Comparison of ENCODE assay signal across 1 cellular context in the genomic region with DNA sequence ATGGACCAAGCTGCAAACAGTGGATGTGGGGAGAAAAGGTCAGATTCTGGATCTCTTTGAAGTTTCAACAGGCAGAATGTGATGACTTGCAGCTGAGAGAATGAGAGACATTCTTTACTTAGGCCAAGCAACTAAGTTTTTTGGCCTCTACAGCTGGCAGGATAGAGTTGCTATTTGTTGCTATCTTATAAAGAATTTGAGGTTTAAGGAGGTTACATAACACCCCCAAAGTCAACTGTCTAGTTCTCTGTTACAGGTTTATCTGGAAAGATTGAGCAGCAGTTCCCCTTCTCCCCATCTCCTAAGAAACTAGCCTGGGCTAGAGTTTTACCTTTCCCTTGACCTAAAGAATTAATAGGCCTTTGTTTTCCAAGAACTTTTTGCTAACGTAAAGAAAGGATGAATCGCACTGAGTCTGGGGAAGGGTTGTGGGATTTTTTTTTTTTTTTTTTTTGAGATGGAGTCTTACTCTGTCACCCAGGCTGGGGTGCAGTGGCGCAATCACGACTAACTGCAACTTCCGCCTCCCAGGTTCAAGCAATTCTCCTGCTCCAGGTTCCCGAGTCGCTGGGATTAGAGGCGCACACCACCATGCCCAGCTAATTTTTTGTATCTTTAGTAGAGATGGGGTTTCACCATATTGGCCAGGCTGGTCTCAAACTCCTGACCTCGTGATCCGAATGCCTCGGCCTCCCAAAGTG.
TF ChIP-seq lines count a peak whose summit lies in the region.

No MANE protein-coding gene starts in this region.

TF ChIP-seq in IMR-90, 13 proteins besides CTCF, POLR2A, EP300 and RAD21:
- TF ChIP-seq MAFK (IDR thresholded peaks at IDR 0.05; ENCODE audit: low read depth, low read length) = no peak
- no peak for TF ChIP-seq MXI1 (IDR thresholded peaks at IDR 0.05; ENCODE audit: borderline replicate concordance, low read depth, low read length)
- no peak for TF ChIP-seq RFX5 (IDR thresholded peaks at IDR 0.05; ENCODE audit: low read depth, low read length)
- TF ChIP-seq RCOR1 (IDR thresholded peaks at IDR 0.05; ENCODE audit: insufficient replicate concordance, low read length) = no peak
- TF ChIP-seq CEBPB (IDR thresholded peaks at IDR 0.05; ENCODE audit: low read depth, low read length) = no peak
- TF ChIP-seq FOS (IDR thresholded peaks at IDR 0.05; ENCODE audit: low read depth, low read length) = no peak
- TF ChIP-seq, protein P1, sequence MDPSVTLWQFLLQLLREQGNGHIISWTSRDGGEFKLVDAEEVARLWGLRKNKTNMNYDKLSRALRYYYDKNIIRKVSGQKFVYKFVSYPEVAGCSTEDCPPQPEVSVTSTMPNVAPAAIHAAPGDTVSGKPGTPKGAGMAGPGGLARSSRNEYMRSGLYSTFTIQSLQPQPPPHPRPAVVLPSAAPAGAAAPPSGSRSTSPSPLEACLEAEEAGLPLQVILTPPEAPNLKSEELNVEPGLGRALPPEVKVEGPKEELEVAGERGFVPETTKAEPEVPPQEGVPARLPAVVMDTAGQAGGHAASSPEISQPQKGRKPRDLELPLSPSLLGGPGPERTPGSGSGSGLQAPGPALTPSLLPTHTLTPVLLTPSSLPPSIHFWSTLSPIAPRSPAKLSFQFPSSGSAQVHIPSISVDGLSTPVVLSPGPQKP (IDR thresholded peaks at IDR 0.05; ENCODE audit: borderline replicate concordance, low read depth, low read length) = no peak
- no peak for TF ChIP-seq BHLHE40 (IDR thresholded peaks at IDR 0.05; ENCODE audit: low read depth, low read length)
- no peak for TF ChIP-seq CHD1 (IDR thresholded peaks at IDR 0.05; ENCODE audit: low read depth, low read length)
- no peak for TF ChIP-seq NFE2L2 (IDR thresholded peaks at IDR 0.05; ENCODE audit: low read depth, low read length)
- no peak for TF ChIP-seq SMC3 (IDR thresholded peaks at IDR 0.05; ENCODE audit: low read depth, low read length)
